Comparison of ENCODE assay signal across 17 cellular contexts in genomic region chr1:206804156-206804737, GRCh38. TPM values are rescaled to one million over a fixed set of nuclear protein-coding genes. Genes with fewer than 3 reads are reported as not detected.
A peak's percentile ranks its signal among the peaks of the same experiment; 100 is the strongest.
DNase-seq lines count a peak whose midpoint lies in the region; ATAC-seq lines count a peak whose summit lies in the region.
"Had no signal": no experiment of that assay in that cellular context is flagged by ENCODE, and none has a peak within 500 bp of the region (broad histone marks: within the 10 kb centered on the region; RNA-seq: fewer than 3 reads in every experiment).

No MANE protein-coding gene starts in this region.

- no peaks in the 10 kb centered on the region for H3K9me3 ChIP-seq in BLaER1
- H3K9me3 ChIP-seq in CD8-positive, alpha-beta memory T cell (ENCODE audit: low read length): no peaks in the 10 kb centered on the region
- H3K9me3 ChIP-seq: heart right ventricle had no signal

- peak overlapping the region; percentile 70; the same call in 1 of the 2 replicates for H3K4me2 ChIP-seq in BLaER1
- H3K4me2 ChIP-seq: GM23338 had no signal

- CTCF ChIA-PET in CD8-positive, alpha-beta memory T cell (lab: Charles Lee): interaction anchor here (0.9 to 11.8 kb wide), 15 partner anchors 9 to 173 kb away, joined by 3 to 232 read pairs (median 4); partner anchors contain the start of genes FCMR and IL10

- no peaks in the 10 kb centered on the region for H3K36me3 ChIP-seq in BLaER1
- no peaks in the 10 kb centered on the region for H3K36me3 ChIP-seq in CD8-positive, alpha-beta memory T cell (ENCODE audit: insufficient read depth, low read length)
- H3K36me3 ChIP-seq: heart right ventricle had no signal

- DNase-seq in CD8-positive, alpha-beta memory T cell: no peak
- DNase-seq in T-helper 2 cell treated with Interferon-gamma antibody and Interleukin-4, amounts not matched to agents 5 μg/mL and 100 μg/mL, for 36 hours (ENCODE audit: low spot score): no peak
- DNase-seq in GF-D8 (lab: John Stamatoyannopoulos, UW): no peak
- DNase-seq: activated CD4-positive, alpha-beta T cell treated with anti-CD3 and anti-CD28 coated beads for 4 hours; activated naive CD4-positive, alpha-beta T cell; DMS79 treated with DMSO at 0.1 percent for 48 hours; heart right ventricle; NCI-H2107; substantia nigra had no signal

- H4K20me1 ChIP-seq in BLaER1: no peaks in the 10 kb centered on the region

- H3K27me3 Mint-ChIP-seq in CD8-positive, alpha-beta memory T cell: peaks cover 0 to 3% of the 10 kb centered on the region in 2 donors
- H3K27me3 Mint-ChIP-seq in T-helper 2 cell treated with Interferon-gamma antibody and Interleukin-4, amounts not matched to agents 5 μg/mL and 100 μg/mL, for 36 hours (ENCODE audit: low read depth): peaks cover 12% of the 10 kb centered on the region

- H3K36me3 Mint-ChIP-seq in CD8-positive, alpha-beta memory T cell: no peaks in the 10 kb centered on the region
- no peaks in the 10 kb centered on the region for H3K36me3 Mint-ChIP-seq in T-helper 2 cell treated with Interferon-gamma antibody and Interleukin-4, amounts not matched to agents 5 μg/mL and 100 μg/mL, for 36 hours (ENCODE audit: low read depth)

- H3K27ac Mint-ChIP-seq in CD8-positive, alpha-beta memory T cell: peak overlapping the region; percentile 85 to 99 (median 96)
- peak overlapping the region; percentile 90 for H3K27ac Mint-ChIP-seq in T-helper 2 cell treated with Interferon-gamma antibody and Interleukin-4, amounts not matched to agents 5 μg/mL and 100 μg/mL, for 36 hours
- H3K27ac Mint-ChIP-seq: GM23338 had no signal

- no peak overlapping the region for H3K27ac ChIP-seq in BLaER1
- peak overlapping the region; percentile 41 for H3K27ac ChIP-seq in CD8-positive, alpha-beta memory T cell (ENCODE audit: low read depth, low read length)

- POLR2A ChIA-PET in CD8-positive, alpha-beta memory T cell (lab: Charles Lee): interaction anchor here (0.7 to 2.6 kb wide), 10 partner anchors 10 to 104 kb away, joined by 3 to 13 read pairs (median 4); no protein-coding TSS in a partner anchor

- H3K9ac ChIP-seq in BLaER1: no peak overlapping the region

- H3K9me3 Mint-ChIP-seq in CD8-positive, alpha-beta memory T cell: no peaks in the 10 kb centered on the region
- no peaks in the 10 kb centered on the region for H3K9me3 Mint-ChIP-seq in T-helper 2 cell treated with Interferon-gamma antibody and Interleukin-4, amounts not matched to agents 5 μg/mL and 100 μg/mL, for 36 hours
- H3K9me3 Mint-ChIP-seq: GM23338 had no signal

- peak overlapping the region in 4 of 7 donors; percentile 20 to 73 (median 24) for H3K4me3 Mint-ChIP-seq in CD8-positive, alpha-beta memory T cell
- peak overlapping the region; percentile 28 for H3K4me3 Mint-ChIP-seq in T-helper 2 cell treated with Interferon-gamma antibody and Interleukin-4, amounts not matched to agents 5 μg/mL and 100 μg/mL, for 36 hours
- H3K4me3 Mint-ChIP-seq: GM23338 had no signal

- peaks cover 54 to 73% (median 72%) of the 10 kb centered on the region in 3 donors for H3K4me1 Mint-ChIP-seq in CD8-positive, alpha-beta memory T cell
- peaks cover 73% of the 10 kb centered on the region for H3K4me1 Mint-ChIP-seq in T-helper 2 cell treated with Interferon-gamma antibody and Interleukin-4, amounts not matched to agents 5 μg/mL and 100 μg/mL, for 36 hours (ENCODE audit: low read depth)

- H3K4me1 ChIP-seq in BLaER1: peaks cover 57% of the 10 kb centered on the region
- H3K4me1 ChIP-seq in CD8-positive, alpha-beta memory T cell (ENCODE audit: insufficient read depth, low read length): peaks cover 58% of the 10 kb centered on the region

- ATAC-seq in esophagus mucosa: peak; percentile 76
- no peak for ATAC-seq in HG03159 (IDR thresholded peaks at IDR 0.05; ENCODE audit: unreplicated experiment)
- ATAC-seq in HG02870 (IDR thresholded peaks at IDR 0.05; ENCODE audit: unreplicated experiment): no peak
- ATAC-seq in GM21576 (IDR thresholded peaks at IDR 0.05; ENCODE audit: unreplicated experiment): no peak

- no peaks in the 10 kb centered on the region for H3K27me3 ChIP-seq in BLaER1
- no peaks in the 10 kb centered on the region for H3K27me3 ChIP-seq in CD8-positive, alpha-beta memory T cell (ENCODE audit: insufficient read depth, low read length, poor library complexity, severe bottlenecking)

- no peak overlapping the region for H3K4me3 ChIP-seq in BLaER1
- no peak overlapping the region for H3K4me3 ChIP-seq in CD8-positive, alpha-beta memory T cell (ENCODE audit: low read length)
- H3K4me3 ChIP-seq: GM23338, heart right ventricle had no signal

RNA-seq across cellular contexts. Expression of gene IL10, which starts 32.0 kb away (rescaled TPM):
- total RNA-seq in CD8-positive, alpha-beta memory T cell: 1 to 10 TPM; 7.6 TPM
- 0.33 TPM for polyA plus RNA-seq in CD8-positive, alpha-beta memory T cell
- total RNA-seq in esophagus mucosa: 0.84 TPM
- total RNA-seq: GM23338 had no signal
- polyA plus RNA-seq: BJ, GM23338, neural cell had no signal

RNA-seq across cellular contexts. Expression of gene IL19, which starts 33.7 kb away (rescaled TPM):
- total RNA-seq in CD8-positive, alpha-beta memory T cell: not detected
- polyA plus RNA-seq in CD8-positive, alpha-beta memory T cell: not detected
- 5.5 TPM for total RNA-seq in esophagus mucosa
- total RNA-seq: GM23338, heart right ventricle had no signal
- polyA plus RNA-seq: BJ, GM23338, heart right ventricle, neural cell had no signal
